In the genomic region with DNA sequence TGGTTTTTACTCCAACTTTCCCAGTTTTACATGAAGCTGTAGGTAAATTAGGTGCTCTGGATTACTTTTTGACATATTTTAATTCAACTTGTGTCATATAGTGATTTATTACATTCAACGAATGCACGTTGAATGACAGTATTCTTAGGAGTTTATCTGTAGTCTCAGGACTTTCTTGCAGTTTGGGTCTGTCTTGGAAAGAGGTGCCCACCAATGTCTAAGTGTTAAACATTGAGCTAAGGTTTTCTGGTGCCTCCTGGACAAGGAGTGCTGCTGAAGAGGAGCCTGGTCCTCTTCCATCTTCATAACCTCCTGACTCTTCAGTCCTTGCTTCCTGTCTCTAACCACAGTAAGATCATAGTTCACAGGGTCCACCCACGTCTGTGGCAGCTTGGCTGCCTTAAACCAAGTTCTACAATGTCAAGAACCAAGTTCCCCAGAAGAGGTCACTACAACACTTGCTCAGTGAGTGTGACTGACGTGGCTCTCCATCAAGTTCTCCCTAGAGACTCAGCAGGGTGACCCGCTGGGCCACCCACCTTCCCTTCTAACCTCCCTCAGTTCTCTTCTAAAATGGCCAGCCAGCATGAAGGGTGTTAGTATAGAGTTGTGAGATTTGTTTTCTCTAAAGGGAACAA, we compare ENCODE assay signal across 8 cellular contexts. TPM values are rescaled to one million over a fixed set of nuclear protein-coding genes. Genes with fewer than 3 reads are reported as not detected.
DNase-seq lines count a peak whose midpoint lies in the region; ATAC-seq and TF ChIP-seq lines count a peak whose summit lies in the region.

No MANE protein-coding gene starts in this region.

- H3K9ac ChIP-seq in HCT116 (ENCODE audit: low read length) = no peak overlapping the region
- no peak overlapping the region for H3K9ac ChIP-seq in mammary epithelial cell (ENCODE audit: insufficient read depth, low read length)
- no peak overlapping the region for H3K9ac ChIP-seq in mesenchymal stem cell (ENCODE audit: low read length)

- H3K27me3 ChIP-seq in HCT116 (ENCODE audit: insufficient read depth, low read length) (peaks cover 10% of the 10 kb centered on the region), SJCRH30 (no peaks in the 10 kb centered on the region), mammary epithelial cell (ENCODE audit: insufficient read depth, low read length) (peaks cover 14% of the 10 kb centered on the region), mesenchymal stem cell (ENCODE audit: control insufficient read depth in 1 of 2, insufficient read depth in 1 of 2, low read length in 2 of 2) (peaks cover 21 to 44% of the 10 kb centered on the region in 2 experiments), tibial nerve (peaks cover 0 to 20% of the 10 kb centered on the region in 2 donors)

- no peak overlapping the region for H2AK5ac ChIP-seq in mesenchymal stem cell (ENCODE audit: low read length, severe bottlenecking)

- no peak overlapping the region for H2AFZ ChIP-seq in HCT116 (ENCODE audit: low read depth, low read length, poor library complexity, severe bottlenecking)
- no peak overlapping the region for H2AFZ ChIP-seq in mammary epithelial cell (ENCODE audit: low read depth, low read length)
- no peak overlapping the region for H2AFZ ChIP-seq in mesenchymal stem cell (ENCODE audit: low read depth, low read length)

- no peak for TF ChIP-seq EP300 in tibial nerve (IDR thresholded peaks at IDR 0.05)

- no peak overlapping the region for H3K18ac ChIP-seq in mesenchymal stem cell (ENCODE audit: low read depth in 1 of 2, low read length in 2 of 2)

- H4K20me1 ChIP-seq in HCT116 (ENCODE audit: insufficient read depth) (no peaks in the 10 kb centered on the region), mammary epithelial cell (ENCODE audit: insufficient read depth, low read length) (no peaks in the 10 kb centered on the region)

- H3K4me2 ChIP-seq in HCT116 (ENCODE audit: low read length) (peak overlapping the region; percentile 18; the same call in 1 of the 2 replicates), mammary epithelial cell (ENCODE audit: insufficient read depth, low read depth, low read length) (no peak overlapping the region), mesenchymal stem cell (ENCODE audit: low read length, poor library complexity, severe bottlenecking) (no peak overlapping the region)

- H3K79me2 ChIP-seq in HCT116 (ENCODE audit: insufficient read depth, low read length) (no peaks in the 10 kb centered on the region), mammary epithelial cell (ENCODE audit: insufficient read depth, low read length) (no peaks in the 10 kb centered on the region)

- in situ Hi-C loops in mammary epithelial cell (cut with MboI; ENCODE audit: low sequenced_read_pairs in 2 of 2) = no loop called here

- no peak overlapping the region for H4K8ac ChIP-seq in mesenchymal stem cell (ENCODE audit: low read length)

- H3K9me3 ChIP-seq in HCT116 (ENCODE audit: control insufficient read depth in 1 of 2, insufficient read depth in 1 of 2, low read depth in 1 of 2, low read length in 2 of 2) (no peaks in the 10 kb centered on the region), SJCRH30 (replicated peaks) (no peaks in the 10 kb centered on the region), mammary epithelial cell (replicated peaks; ENCODE audit: insufficient read depth, low read length) (no peaks in the 10 kb centered on the region), mesenchymal stem cell (ENCODE audit: control insufficient read depth, low read length) (no peaks in the 10 kb centered on the region), tibial nerve (no peaks in the 10 kb centered on the region)

- H4K91ac ChIP-seq in mesenchymal stem cell (ENCODE audit: low read length) = no peak overlapping the region

- POLR2A ChIA-PET in HCT116 (lab: Charles Lee) = no interaction called here

- H3K14ac ChIP-seq in mesenchymal stem cell (ENCODE audit: low read length in 2 of 2) = no peak overlapping the region

- BruUV-seq in HCT116 (replicated peaks; lab: Mats Ljungman, UMichigan) = no TSS peak
- no TSS peak for BruUV-seq in mammary epithelial cell (replicated peaks; lab: Mats Ljungman, UMichigan)

- TF ChIP-seq CTCF in 22Rv1 (IDR thresholded peaks at IDR 0.05) (peak; percentile 77), GM12865 (IDR thresholded peaks at IDR 0.05; ENCODE audit: insufficient read depth, low read depth, low read length, missing control alignments) (peak; percentile 64), HCT116 (IDR thresholded peaks at IDR 0.05 in 2 of 3, conservative IDR thresholded peaks at IDR 0.05 in 1 of 3; ENCODE audit: borderline replicate concordance in 1 of 3, insufficient read depth in 1 of 3, low read depth in 2 of 3, low read length in 2 of 3) (peak; percentile 57 to 66 (median 60); a peak in 5 of 6 replicates), mammary epithelial cell (conservative IDR thresholded peaks at IDR 0.05 in 1 of 2, IDR thresholded peaks at IDR 0.05 in 1 of 2; ENCODE audit: extremely low read depth in 1 of 2, insufficient read depth in 1 of 2, low read depth in 1 of 2, low read length in 2 of 2) (peak; percentile 10 to 54), tibial nerve (IDR thresholded peaks at IDR 0.05) (peak in 4 of 5 experiments; percentile 24 to 51 (median 32))

- TF ChIP-seq POLR2A in HCT116 (IDR thresholded peaks at IDR 0.05; ENCODE audit: borderline replicate concordance, extremely low read depth, insufficient read depth, insufficient read length) (no peak), tibial nerve (IDR thresholded peaks at IDR 0.05) (no peak)

- WGBS in mammary epithelial cell (ENCODE audit: low coverage, missing lambda C conversion rate) = 13% methylated on average over 4 of the region's 5 CpGs
- WGBS in mesenchymal stem cell = 40% methylated on average over 4 of the region's 5 CpGs
- WGBS in tibial nerve, 2 donors = 23 to 31% methylated on average over 5 of the region's 5 CpGs

- H3K27ac ChIP-seq in 22Rv1 = no peak overlapping the region
- H3K27ac ChIP-seq in HCT116 (ENCODE audit: low read depth, low read length) = no peak overlapping the region
- no peak overlapping the region for H3K27ac ChIP-seq in SJCRH30
- no peak overlapping the region for H3K27ac ChIP-seq in mammary epithelial cell (ENCODE audit: insufficient read depth, low read depth, low read length)
- H3K27ac ChIP-seq in mesenchymal stem cell (ENCODE audit: low read length, poor library complexity, severe bottlenecking) = no peak overlapping the region
- H3K27ac ChIP-seq in tibial nerve = no peak overlapping the region

- H3K79me1 ChIP-seq in mesenchymal stem cell (replicated peaks; ENCODE audit: low read length, poor library complexity, severe bottlenecking) = no peaks in the 10 kb centered on the region

- peaks cover 0 to 6% of the 10 kb centered on the region in 2 experiments; a peak in 2 of 4 replicates for H3K4me1 ChIP-seq in HCT116 (ENCODE audit: control insufficient read depth in 1 of 2, insufficient read depth in 2 of 2, low read length in 2 of 2)
- 0 out of 2 replicates have a peak, but pooled peaks cover 5% of the 10 kb centered on the region for H3K4me1 ChIP-seq in SJCRH30
- peaks cover 5% of the 10 kb centered on the region for H3K4me1 ChIP-seq in mammary epithelial cell (ENCODE audit: insufficient read depth, low read length)
- H3K4me1 ChIP-seq in mesenchymal stem cell (ENCODE audit: control insufficient read depth, insufficient read depth, low read depth, low read length) = peaks cover 2% of the 10 kb centered on the region
- peaks cover 0 to 3% (median 1%) of the 10 kb centered on the region in 4 donors for H3K4me1 ChIP-seq in tibial nerve

- no peak overlapping the region for H3K4me3 ChIP-seq in GM12865 (ENCODE audit: low read depth, low read length)
- H3K4me3 ChIP-seq in HCT116 (replicated peaks in 1 of 2; ENCODE audit: low read depth in 1 of 2, low read length in 2 of 2) = no peak overlapping the region
- no peak overlapping the region for H3K4me3 ChIP-seq in SJCRH30
- no peak overlapping the region for H3K4me3 ChIP-seq in mammary epithelial cell (replicated peaks in 1 of 3; ENCODE audit: insufficient read depth in 1 of 3, low read depth in 2 of 3, low read length in 3 of 3)
- no peak overlapping the region for H3K4me3 ChIP-seq in mesenchymal stem cell (ENCODE audit: insufficient read depth in 1 of 2, low read depth in 1 of 2, low read length in 2 of 2)
- no peak overlapping the region for H3K4me3 ChIP-seq in tibial nerve

- peak; percentile 89 for DNase-seq in GM12865 (ENCODE audit: low read depth)
- peak; percentile 76 for DNase-seq in HCT116 (ENCODE audit: low read depth, low spot score)
- peak; percentile 57 for DNase-seq in LHCN-M2 (ENCODE audit: low read depth)
- peak; percentile 60 to 87 for DNase-seq in SJCRH30
- DNase-seq in mammary epithelial cell = peak; percentile 48
- peak; percentile 77 for DNase-seq in mesenchymal stem cell
- no peak for DNase-seq in tibial nerve (ENCODE audit: low spot score in 2 of 2)

- no peak overlapping the region for H2BK15ac ChIP-seq in mesenchymal stem cell (ENCODE audit: low read depth, poor library complexity, severe bottlenecking)

- dilution Hi-C loops in mammary epithelial cell (cut with HindIII; ENCODE audit: low sequenced_read_pairs) = no loop called here

- H2BK5ac ChIP-seq in mesenchymal stem cell (ENCODE audit: low read depth, low read length, poor library complexity, severe bottlenecking) = no peak overlapping the region

- H3K23ac ChIP-seq in mesenchymal stem cell (ENCODE audit: low read length in 2 of 2) = no peak overlapping the region

- RAD21 ChIA-PET in HCT116 (lab: Charles Lee; ENCODE audit: low non-redundant PET in 1 of 2, low total read pairs in 2 of 2, uncharacterized antibody in 2 of 2, unreplicated experiment in 2 of 2) = interaction anchor here in 1 of 2 experiments (0.6 to 2.0 kb wide), 2 partner anchors 91 to 375 kb away, joined by 4 to 6 read pairs; no protein-coding TSS in a partner anchor

- no peaks in the 10 kb centered on the region for H3K9me2 ChIP-seq in HCT116 (ENCODE audit: insufficient read depth)

- peak; percentile 100 for ATAC-seq in HCT116

- H3K36me3 ChIP-seq in HCT116 (ENCODE audit: control insufficient read depth in 1 of 2, insufficient read depth in 2 of 2, low read length in 2 of 2) (no peaks in the 10 kb centered on the region), SJCRH30 (no peaks in the 10 kb centered on the region), mammary epithelial cell (ENCODE audit: insufficient read depth, low read length) (no peaks in the 10 kb centered on the region), mesenchymal stem cell (ENCODE audit: control insufficient read depth in 1 of 2, insufficient read depth in 2 of 2, low read depth in 1 of 2, low read length in 2 of 2) (no peaks in the 10 kb centered on the region), tibial nerve (no peaks in the 10 kb centered on the region)

- intact Hi-C loops in HCT116 (cut with micrococcal nuclease) (loop anchor here (1.0 to 10.0 kb wide), 7 partner anchors 92 to 809 kb away; no protein-coding TSS in a partner anchor), mammary epithelial cell (cut with micrococcal nuclease) (loop anchor here (1.0 to 5.0 kb wide), 5 partner anchors 92 to 808 kb away; a partner anchor contains a TSS)

- no peak overlapping the region for H2BK120ac ChIP-seq in mesenchymal stem cell (ENCODE audit: low read depth, low read length)

- TF ChIP-seq RAD21 in HCT116 (IDR thresholded peaks at IDR 0.05; ENCODE audit: low read depth) = peak; percentile 84

- no peak overlapping the region for H3K4ac ChIP-seq in mesenchymal stem cell (ENCODE audit: low read depth in 1 of 2, low read length in 2 of 2)

- no peak overlapping the region for H2BK12ac ChIP-seq in mesenchymal stem cell (ENCODE audit: low read length in 2 of 2)

- CTCF ChIA-PET in HCT116 (lab: Charles Lee) (interaction anchor here (0.7 to 1.6 kb wide), 5 partner anchors 9 to 427 kb away, joined by 3 to 11 read pairs (median 7); no protein-coding TSS in a partner anchor), mammary epithelial cell (lab: Charles Lee; ENCODE audit: low non-redundant PET) (interaction anchor here (0.6 to 0.8 kb wide), 2 partner anchors 91 to 374 kb away, joined by 3 to 5 read pairs; no protein-coding TSS in a partner anchor)

RNA-seq across cellular contexts. Expression of a gene that starts 6.1 kb away (rescaled TPM):
- not detected for total RNA-seq in HCT116 (2021; ENCODE audit: unreplicated experiment)
- not detected in 2 replicates for polyA plus RNA-seq in HCT116 (2012)
- not detected in 2 replicates for total RNA-seq in LHCN-M2 (2014; rRNA removed)
- not detected for polyA plus RNA-seq in LHCN-M2 (2012)
- 1.8 and 2.3 TPM in 2 replicates for total RNA-seq in SJCRH30 (2014; rRNA removed; shearing (Covaris generic))
- total RNA-seq in mammary epithelial cell = not detected
- polyA plus RNA-seq in mammary epithelial cell = not detected
- polyA minus RNA-seq in mammary epithelial cell = not detected
- polyA plus RNA-seq in mesenchymal stem cell (2013, experiment 1 of 2) = 1,122 TPM
- 1,130 TPM for polyA plus RNA-seq in mesenchymal stem cell (2013, experiment 2 of 2)
- total RNA-seq in tibial nerve = 1 to 10 TPM in 1 of 4 donors, not detected in 3; 5.4 TPM

Comparison
In these comparisons a context has a peak if more than half of its experiments do, and no peak if none do; other contexts are left out.
1. DNase-seq: peak in GM12865 (single experiment), HCT116 (single experiment), LHCN-M2 (single experiment), SJCRH30 (2 of 2), mammary epithelial cell (single experiment) and mesenchymal stem cell (single experiment); none in tibial nerve (0 of 2).
2. Peak in every context shown above with its lines, with median percentiles within 50 percentile points of each other: CTCF ChIP-seq.